Comparison of ENCODE assay signal across 9 cellular contexts in the genomic region with DNA sequence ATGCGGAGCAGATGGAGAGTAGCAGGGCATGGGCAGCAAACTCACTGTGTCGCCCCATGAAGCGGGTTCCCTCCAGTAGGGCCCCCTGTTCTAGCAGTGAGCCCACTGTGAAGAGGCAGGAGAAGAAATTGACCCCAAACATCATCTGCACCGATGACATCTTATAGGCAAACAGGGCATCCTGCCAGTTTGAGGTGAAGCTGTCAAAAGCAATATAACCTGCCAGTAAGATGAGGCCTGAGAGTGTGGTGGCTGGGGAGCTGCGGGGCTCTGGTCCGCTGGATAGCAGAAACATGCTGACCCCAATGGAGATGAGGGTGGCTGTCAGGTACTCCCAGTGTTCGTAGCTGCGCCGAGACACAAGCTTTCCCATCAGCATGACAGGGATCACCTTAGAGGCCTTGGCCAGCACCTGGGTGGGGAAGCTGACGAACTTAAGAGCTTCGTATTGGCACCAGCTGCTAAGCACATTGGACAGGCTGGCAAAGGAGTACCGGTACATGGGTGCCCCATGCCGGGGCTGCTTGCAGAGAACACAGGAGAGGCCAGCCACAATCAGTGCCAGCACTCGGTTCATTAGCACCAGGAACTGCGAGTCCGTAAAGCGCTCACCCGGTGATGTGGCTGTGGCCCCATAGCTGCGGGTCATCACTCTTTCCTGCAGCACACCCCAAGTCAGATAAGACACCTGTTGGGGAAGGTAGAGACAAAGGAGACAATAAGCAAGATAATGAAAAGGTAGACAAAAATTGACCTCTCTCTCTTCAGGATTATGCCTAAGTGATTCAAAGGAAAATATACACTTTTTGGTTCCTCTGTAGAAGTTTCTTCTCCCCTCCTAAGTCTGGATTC. TPM values are rescaled to one million over a fixed set of nuclear protein-coding genes. Genes with fewer than 3 reads are reported as not detected.
A peak's percentile ranks its signal among the peaks of the same experiment; 100 is the strongest.
DNase-seq lines count a peak whose midpoint lies in the region; ATAC-seq lines count a peak whose summit lies in the region.
"Had no signal": no experiment of that assay in that cellular context is flagged by ENCODE, and none has a peak within 500 bp of the region (broad histone marks: within the 10 kb centered on the region; RNA-seq: fewer than 3 reads in every experiment).

No MANE protein-coding gene starts in this region.

- no peaks in the 10 kb centered on the region for H3K9me3 ChIP-seq in neuron (ENCODE audit: low read length)

- H3K36me3 Mint-ChIP-seq in activated naive CD8-positive, alpha-beta T cell, result peaks cover 22% of the 10 kb centered on the region

- no peak for ATAC-seq in GM18511 (IDR thresholded peaks at IDR 0.05; ENCODE audit: unreplicated experiment)
- ATAC-seq in GM21381 (IDR thresholded peaks at IDR 0.05; ENCODE audit: unreplicated experiment), result no peak

- peaks cover 73% of the 10 kb centered on the region for H3K4me1 Mint-ChIP-seq in activated naive CD8-positive, alpha-beta T cell (ENCODE audit: low read depth)

- no peaks in the 10 kb centered on the region for H3K9me3 Mint-ChIP-seq in activated naive CD8-positive, alpha-beta T cell (ENCODE audit: low read depth)

- no peaks in the 10 kb centered on the region for H3K27me3 Mint-ChIP-seq in activated naive CD8-positive, alpha-beta T cell

- H3K27me3 ChIP-seq in neuron (ENCODE audit: insufficient read depth, low read length), result no peaks in the 10 kb centered on the region

- H3K36me3 ChIP-seq in neuron (ENCODE audit: insufficient read depth, low read length), result peaks cover 72% of the 10 kb centered on the region

- H2AFZ ChIP-seq in neuron (ENCODE audit: low read depth, low read length), result no peak overlapping the region

- DNase-seq in Daoy (ENCODE audit: low read depth) (peak; percentile 57), M059J (ENCODE audit: low read depth) (peak; percentile 36), NCI-H2107 (lab: John Stamatoyannopoulos, UW) (no peak), GM19240 (ENCODE audit: insufficient read length, low spot score) (no peak)

- H3K4me3 Mint-ChIP-seq in activated naive CD8-positive, alpha-beta T cell, result peak overlapping the region; percentile 97

- H3K4me3 ChIP-seq in neuron (ENCODE audit: low read length), result peak overlapping the region; percentile 96

- peaks cover 24% of the 10 kb centered on the region for H3K4me1 ChIP-seq in neuron (ENCODE audit: insufficient read depth, low read length)

- H3K27ac Mint-ChIP-seq in activated naive CD8-positive, alpha-beta T cell, result peak overlapping the region; percentile 96

RNA-seq across cellular contexts. Expression of gene SLC35B2, which starts 2.1 kb away (rescaled TPM):
- 86.8 and 92.8 TPM in 2 replicates for total RNA-seq in Daoy (2014; rRNA removed; shearing (Covaris generic))
- total RNA-seq in M059J (2014; rRNA removed; shearing (Covaris generic)), result 205 and 215 TPM in 2 replicates

RNA-seq across cellular contexts. Expression of gene HSP90AB1, which starts 8.3 kb away (rescaled TPM):
- total RNA-seq in Daoy (2014; rRNA removed; shearing (Covaris generic)), result 2,636 and 2,780 TPM in 2 replicates
- total RNA-seq in M059J (2014; rRNA removed; shearing (Covaris generic)), result 1,284 and 1,407 TPM in 2 replicates

RNA-seq across cellular contexts. Expression of gene NFKBIE, which starts 10.2 kb away (rescaled TPM):
- 42.3 and 56.3 TPM in 2 replicates for total RNA-seq in Daoy (2014; rRNA removed; shearing (Covaris generic))
- total RNA-seq in M059J (2014; rRNA removed; shearing (Covaris generic)), result 48.8 and 51.9 TPM in 2 replicates

RNA-seq across cellular contexts. Expression of gene TMEM151B, which starts 15.1 kb away (rescaled TPM):
- total RNA-seq in Daoy (2014; rRNA removed; shearing (Covaris generic)), result 0.23 and 0.33 TPM in 2 replicates
- 0.05 TPM in 1 of 2 replicates, not detected in the other for total RNA-seq in M059J (2014; rRNA removed; shearing (Covaris generic))
- total RNA-seq: activated CD8-positive, alpha-beta memory T cell treated with anti-CD3 and anti-CD28 coated beads for 36 hours had no signal

RNA-seq across cellular contexts. Expression of gene SLC29A1, which starts 31.8 kb away (rescaled TPM):
- 14.7 and 20.4 TPM in 2 replicates for total RNA-seq in Daoy (2014; rRNA removed; shearing (Covaris generic))
- 27.4 and 31.1 TPM in 2 replicates for total RNA-seq in M059J (2014; rRNA removed; shearing (Covaris generic))

Comparison
In these comparisons a context has a peak if more than half of its experiments do, and no peak if none do; other contexts are left out.
1. DNase-seq: peak in Daoy (single experiment) and M059J (single experiment); none in NCI-H2107 (single experiment) and GM19240 (single experiment).